Comparison of ENCODE assay signal across 28 cellular contexts in genomic region chr6:129398764-129399163, GRCh38.
"Had no signal": no experiment of that assay in that cellular context is flagged by ENCODE, and none has a peak within 500 bp of the region (broad histone marks: within the 10 kb centered on the region; RNA-seq: fewer than 3 reads in every experiment).

No MANE protein-coding gene starts in this region.

- DNase-seq: activated B cell treated with CpG ODN at 0.5 μM for 24 hours; activated CD4-positive, alpha-beta memory T cell treated with anti-CD3 and anti-CD28 coated beads, Interleukin-2, amount 10 ng/mL, durations not matched to agents 7 days and 5 days; activated CD4-positive, alpha-beta T cell treated with anti-CD3 and anti-CD28 coated beads for 36 hours; activated CD4-positive, alpha-beta T cell treated with anti-CD3 and anti-CD28 coated beads for 48 hours; activated CD4-positive, alpha-beta T cell treated with anti-CD3 and anti-CD28 coated beads, Interleukin-2, amount 10 ng/mL, durations not matched to agents 7 days and 5 days; activated CD4-positive, alpha-beta T cell treated with anti-CD3 and anti-CD28 coated beads, Interleukin-2, amount 50 U/mL, for 48 hours; activated CD4-positive, CD25-positive, alpha-beta regulatory T cell treated with anti-CD3 and anti-CD28 coated beads, Interleukin-2, amount 50 U/mL, for 72 hours; activated CD8-positive, alpha-beta memory T cell treated with anti-CD3 and anti-CD28 coated beads for 24 hours; activated CD8-positive, alpha-beta memory T cell treated with anti-CD3 and anti-CD28 coated beads, Interleukin-2, amount 10 ng/mL, durations not matched to agents 7 days and 5 days; activated CD8-positive, alpha-beta memory T cell treated with anti-CD3 and anti-CD28 coated beads, Interleukin-2, amount 50 U/mL, for 48 hours; activated CD8-positive, alpha-beta T cell treated with anti-CD3 and anti-CD28 coated beads, Interleukin-2, amount 10 ng/mL, durations not matched to agents 7 days and 5 days; activated effector memory CD4-positive, alpha-beta T cell treated with Interleukin-2 at 50 U/mL for 16 hours; activated gamma-delta T cell; activated naive CD4-positive, alpha-beta T cell treated with anti-CD3 and anti-CD28 coated beads, Interleukin-2, amount 10 ng/mL, durations not matched to agents 7 days and 5 days; activated naive CD4-positive, alpha-beta T cell treated with Interleukin-2 at 50 U/mL for 16 hours; activated naive CD8-positive, alpha-beta T cell treated with anti-CD3 and anti-CD28 coated beads, Interleukin-2, amount 10 ng/mL, durations not matched to agents 7 days and 5 days; activated naive CD8-positive, alpha-beta T cell treated with anti-CD3 and anti-CD28 coated beads, Interleukin-2, amount 50 U/mL, for 24 hours; activated T-cell treated with anti-CD3 and anti-CD28 coated beads, Interleukin-2, amount 50 U/mL, for 24 hours; activated T-cell treated with anti-CD3 and anti-CD28 coated beads, Interleukin-2, amount 50 U/mL, for 48 hours; amygdala; anterior cingulate cortex; caudate nucleus; cerebellar nuclear complex; T-helper 2 cell; T-helper 9 cell had no signal

- H3K4me1 ChIP-seq: ascending aorta had no signal

- H3K9me3 ChIP-seq: ascending aorta had no signal

- H3K36me3 ChIP-seq: ascending aorta had no signal

- H3K27me3 ChIP-seq: ascending aorta, cardiac muscle cell had no signal

- ATAC-seq: activated CD4-positive, alpha-beta T cell treated with anti-CD3 and anti-CD28 coated beads for 36 hours; activated CD8-positive, alpha-beta memory T cell treated with anti-CD3 and anti-CD28 coated beads, Interleukin-2, amount 10 ng/mL, durations not matched to agents 7 days and 5 days; activated CD8-positive, alpha-beta T cell treated with anti-CD3 and anti-CD28 coated beads, Interleukin-2, amount 10 ng/mL, durations not matched to agents 7 days and 5 days; activated naive CD8-positive, alpha-beta T cell treated with anti-CD3 and anti-CD28 coated beads, Interleukin-2, amount 50 U/mL, for 24 hours had no signal

- H3K27ac ChIP-seq: ascending aorta, cardiac muscle cell, VCaP had no signal

- H3K4me3 ChIP-seq: ascending aorta, cardiac muscle cell had no signal
